1 cellular context compared by ENCODE assay signal in genomic region chr13:25771208-25771607, GRCh38.
TF ChIP-seq lines count a peak whose summit lies in the region.

No MANE protein-coding gene starts in this region.

TF ChIP-seq in SK-N-SH treated with all-trans-retinoic acid at 6 μM for 48 hours, 23 proteins besides CTCF, POLR2A, EP300 and RAD21 (continued from another document):
- no peak for TF ChIP-seq CSRNP3 (CRISPR knock-in tag; IDR thresholded peaks at IDR 0.05)
